ENCODE assay signal across 8 cellular contexts in genomic region chr7:36670585-36671431, GRCh38. TPM values are rescaled to one million over a fixed set of nuclear protein-coding genes. Genes with fewer than 3 reads are reported as not detected.
DNase-seq lines count a peak whose midpoint lies in the region; ATAC-seq lines count a peak whose summit lies in the region.

No MANE protein-coding gene starts in this region.

- no peak overlapping the region for H3K27ac Mint-ChIP-seq in memory B cell

- ATAC-seq in HG03097 (IDR thresholded peaks at IDR 0.05; ENCODE audit: low FRiP score, unreplicated experiment) = peak; percentile 59
- peak; percentile 79 for ATAC-seq in memory B cell (ENCODE audit: low read depth)

- DNase-seq in NCI-H1436 (lab: John Stamatoyannopoulos, UW) (peak; percentile 56), NCI-H1436 treated with DMSO at 0.1 percent for 48 hours (lab: John Stamatoyannopoulos, UW) (no peak), NCI-H526 (lab: John Stamatoyannopoulos, UW) (peak; percentile 30 to 65), dermis microvascular lymphatic vessel endothelial cell (ENCODE audit: low read depth in 2 of 2) (peak; percentile 48 to 68), memory B cell (ENCODE audit: low spot score in 2 of 2) (peak; percentile 22 to 46)
- DNase-seq in activated CD4-positive, alpha-beta T cell treated with anti-CD3 and anti-CD28 coated beads, Interleukin-2, amount 50 U/mL, for 4 hours = peak; percentile 51 to 55
- peak; percentile 30 to 31 for DNase-seq in stimulated activated CD8-positive, alpha-beta memory T cell treated with anti-CD3 and anti-CD28 coated beads, Interleukin-4, amount 100 ng/mL, for 4 hours (ENCODE audit: low read depth in 2 of 2, low spot score in 1 of 2)

- H3K36me3 Mint-ChIP-seq in memory B cell = peaks cover 4% of the 10 kb centered on the region

- H3K27me3 Mint-ChIP-seq in memory B cell = peaks cover 6% of the 10 kb centered on the region

- H3K9me3 Mint-ChIP-seq in memory B cell = no peaks in the 10 kb centered on the region

- no peak overlapping the region for H3K4me3 Mint-ChIP-seq in memory B cell

- peaks cover 5% of the 10 kb centered on the region for H3K4me1 Mint-ChIP-seq in memory B cell

RNA-seq across cellular contexts. Expression of gene AOAH, which starts 53.5 kb away (rescaled TPM):
- 0.13 and 0.51 TPM in 2 replicates for total RNA-seq in dermis microvascular lymphatic vessel endothelial cell
